Comparison of ENCODE assay signal across 1 cellular context in the genomic region with DNA sequence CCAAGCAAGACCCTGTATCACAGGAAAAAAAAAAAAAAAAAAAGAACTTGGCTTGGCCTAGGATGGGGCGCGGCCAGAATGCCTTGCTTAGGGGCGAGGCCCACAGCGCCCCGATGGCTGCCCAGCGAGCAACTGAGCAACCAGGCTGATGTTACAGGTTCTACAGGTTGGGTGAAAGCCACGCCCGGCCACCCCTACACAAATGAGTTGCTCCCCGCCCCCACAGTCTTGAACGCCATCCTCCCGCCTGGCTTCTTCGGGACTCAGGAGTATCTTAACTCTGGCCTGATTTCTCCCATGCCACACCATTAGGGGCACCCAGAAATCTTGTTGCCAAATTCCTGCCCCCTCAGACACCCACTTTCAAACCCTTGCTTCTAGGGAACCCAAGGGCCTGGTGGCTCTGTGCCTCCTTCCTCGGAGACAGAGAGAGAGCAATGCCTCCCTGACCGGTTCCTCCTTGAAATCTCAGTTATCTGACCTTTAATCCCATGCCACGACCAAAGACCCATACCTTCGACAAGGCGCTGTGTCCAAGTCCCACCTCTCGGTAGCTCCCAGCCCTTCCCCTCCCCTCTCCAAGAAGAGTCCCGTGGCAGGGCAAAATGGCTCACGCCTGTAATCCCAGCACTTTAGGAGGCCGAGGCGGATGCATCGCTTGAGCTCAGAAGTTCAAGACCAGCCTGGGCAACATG.
TF ChIP-seq lines count a peak whose summit lies in the region.

No MANE protein-coding gene starts in this region.

TF ChIP-seq in HCT116, 20 proteins besides CTCF, POLR2A, EP300 and RAD21 (continued from another document):
- TF ChIP-seq MAX (IDR thresholded peaks at IDR 0.05) (peak; percentile 48; the same call in 1 of the 2 replicates), REST (IDR thresholded peaks at IDR 0.05; ENCODE audit: low read depth) (no peak), POLR2AphosphoS5 (IDR thresholded peaks at IDR 0.05; ENCODE audit: low read depth, low read length) (peak; percentile 93), SP1 (IDR thresholded peaks at IDR 0.05; ENCODE audit: low read depth) (peak; percentile 74)
